In genomic region chr19:8074501-8074900, GRCh38 we compare ENCODE assay signal across 1 cellular context.
A peak's percentile ranks its signal among the peaks of the same experiment; 100 is the strongest.
TF ChIP-seq lines count a peak whose summit lies in the region.

No MANE protein-coding gene starts in this region.

TF ChIP-seq in K562, 482 proteins besides CTCF, POLR2A, EP300 and RAD21 (continued from another document):
- TF ChIP-seq, protein P1, sequence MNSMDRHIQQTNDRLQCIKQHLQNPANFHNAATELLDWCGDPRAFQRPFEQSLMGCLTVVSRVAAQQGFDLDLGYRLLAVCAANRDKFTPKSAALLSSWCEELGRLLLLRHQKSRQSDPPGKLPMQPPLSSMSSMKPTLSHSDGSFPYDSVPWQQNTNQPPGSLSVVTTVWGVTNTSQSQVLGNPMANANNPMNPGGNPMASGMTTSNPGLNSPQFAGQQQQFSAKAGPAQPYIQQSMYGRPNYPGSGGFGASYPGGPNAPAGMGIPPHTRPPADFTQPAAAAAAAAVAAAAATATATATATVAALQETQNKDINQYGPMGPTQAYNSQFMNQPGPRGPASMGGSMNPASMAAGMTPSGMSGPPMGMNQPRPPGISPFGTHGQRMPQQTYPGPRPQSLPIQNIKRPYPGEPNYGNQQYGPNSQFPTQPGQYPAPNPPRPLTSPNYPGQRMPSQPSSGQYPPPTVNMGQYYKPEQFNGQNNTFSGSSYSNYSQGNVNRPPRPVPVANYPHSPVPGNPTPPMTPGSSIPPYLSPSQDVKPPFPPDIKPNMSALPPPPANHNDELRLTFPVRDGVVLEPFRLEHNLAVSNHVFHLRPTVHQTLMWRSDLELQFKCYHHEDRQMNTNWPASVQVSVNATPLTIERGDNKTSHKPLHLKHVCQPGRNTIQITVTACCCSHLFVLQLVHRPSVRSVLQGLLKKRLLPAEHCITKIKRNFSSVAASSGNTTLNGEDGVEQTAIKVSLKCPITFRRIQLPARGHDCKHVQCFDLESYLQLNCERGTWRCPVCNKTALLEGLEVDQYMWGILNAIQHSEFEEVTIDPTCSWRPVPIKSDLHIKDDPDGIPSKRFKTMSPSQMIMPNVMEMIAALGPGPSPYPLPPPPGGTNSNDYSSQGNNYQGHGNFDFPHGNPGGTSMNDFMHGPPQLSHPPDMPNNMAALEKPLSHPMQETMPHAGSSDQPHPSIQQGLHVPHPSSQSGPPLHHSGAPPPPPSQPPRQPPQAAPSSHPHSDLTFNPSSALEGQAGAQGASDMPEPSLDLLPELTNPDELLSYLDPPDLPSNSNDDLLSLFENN (IDR thresholded peaks at IDR 0.05; ENCODE audit: low read depth in 2 of 2, low read length in 2 of 2) = peak in 1 of 2 experiments; percentile 87; a peak in 2 of 4 replicates
- peak; percentile 45; the same call in 1 of the 2 replicates for TF ChIP-seq ZEB2 (IDR thresholded peaks at IDR 0.05)
- TF ChIP-seq ZNF384 (IDR thresholded peaks at IDR 0.05; ENCODE audit: low read depth, low read length) = no peak
- TF ChIP-seq HNRNPLL (IDR thresholded peaks at IDR 0.05; ENCODE audit: low read depth, low read length, poor library complexity, severe bottlenecking) = no peak
- no peak for TF ChIP-seq MEF2D (tag; conservative IDR thresholded peaks at IDR 0.05; ENCODE audit: low read depth)
- TF ChIP-seq, protein P2, sequence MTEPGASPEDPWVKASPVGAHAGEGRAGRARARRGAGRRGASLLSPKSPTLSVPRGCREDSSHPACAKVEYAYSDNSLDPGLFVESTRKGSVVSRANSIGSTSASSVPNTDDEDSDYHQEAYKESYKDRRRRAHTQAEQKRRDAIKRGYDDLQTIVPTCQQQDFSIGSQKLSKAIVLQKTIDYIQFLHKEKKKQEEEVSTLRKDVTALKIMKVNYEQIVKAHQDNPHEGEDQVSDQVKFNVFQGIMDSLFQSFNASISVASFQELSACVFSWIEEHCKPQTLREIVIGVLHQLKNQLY (CRISPR knock-in tag; conservative IDR thresholded peaks at IDR 0.05) = no peak
- TF ChIP-seq JUN (IDR thresholded peaks at IDR 0.05; ENCODE audit: borderline replicate concordance, low read depth, low read length) = peak; percentile 50; the same call in 1 of the 2 replicates
- no peak for TF ChIP-seq JUN (CRISPR knock-in tag; IDR thresholded peaks at IDR 0.05; ENCODE audit: borderline replicate concordance)
- TF ChIP-seq ARNT (IDR thresholded peaks at IDR 0.05) = no peak
- no peak for TF ChIP-seq NFE2L1 (tag; IDR thresholded peaks at IDR 0.05; ENCODE audit: borderline replicate concordance, low read depth)
- TF ChIP-seq ZNF57 (CRISPR knock-in tag; IDR thresholded peaks at IDR 0.05) = no peak
- TF ChIP-seq TRIM28 (IDR thresholded peaks at IDR 0.05) = peak; percentile 72; the same call in 1 of the 2 replicates
- no peak for TF ChIP-seq ELF2 (CRISPR knock-in tag; IDR thresholded peaks at IDR 0.05)
- TF ChIP-seq NCOA4 (IDR thresholded peaks at IDR 0.05; ENCODE audit: partially characterized antibody) = peak; percentile 66
- TF ChIP-seq CBX2 (IDR thresholded peaks at IDR 0.05; ENCODE audit: insufficient read depth, low read length, poor library complexity, severe bottlenecking) = no peak
- peak; percentile 58; the same call in 1 of the 2 replicates for TF ChIP-seq HDAC2 (IDR thresholded peaks at IDR 0.05)
- peak in 1 of 3 experiments; percentile 18 for TF ChIP-seq YY1 (IDR thresholded peaks at IDR 0.05; ENCODE audit: borderline replicate concordance in 1 of 3, control insufficient read depth in 1 of 3, extremely low read depth in 1 of 3, insufficient read depth in 3 of 3, insufficient read length in 1 of 3, insufficient replicate concordance in 2 of 3, low read depth in 1 of 3, low read length in 2 of 3)
- TF ChIP-seq, protein P3, sequence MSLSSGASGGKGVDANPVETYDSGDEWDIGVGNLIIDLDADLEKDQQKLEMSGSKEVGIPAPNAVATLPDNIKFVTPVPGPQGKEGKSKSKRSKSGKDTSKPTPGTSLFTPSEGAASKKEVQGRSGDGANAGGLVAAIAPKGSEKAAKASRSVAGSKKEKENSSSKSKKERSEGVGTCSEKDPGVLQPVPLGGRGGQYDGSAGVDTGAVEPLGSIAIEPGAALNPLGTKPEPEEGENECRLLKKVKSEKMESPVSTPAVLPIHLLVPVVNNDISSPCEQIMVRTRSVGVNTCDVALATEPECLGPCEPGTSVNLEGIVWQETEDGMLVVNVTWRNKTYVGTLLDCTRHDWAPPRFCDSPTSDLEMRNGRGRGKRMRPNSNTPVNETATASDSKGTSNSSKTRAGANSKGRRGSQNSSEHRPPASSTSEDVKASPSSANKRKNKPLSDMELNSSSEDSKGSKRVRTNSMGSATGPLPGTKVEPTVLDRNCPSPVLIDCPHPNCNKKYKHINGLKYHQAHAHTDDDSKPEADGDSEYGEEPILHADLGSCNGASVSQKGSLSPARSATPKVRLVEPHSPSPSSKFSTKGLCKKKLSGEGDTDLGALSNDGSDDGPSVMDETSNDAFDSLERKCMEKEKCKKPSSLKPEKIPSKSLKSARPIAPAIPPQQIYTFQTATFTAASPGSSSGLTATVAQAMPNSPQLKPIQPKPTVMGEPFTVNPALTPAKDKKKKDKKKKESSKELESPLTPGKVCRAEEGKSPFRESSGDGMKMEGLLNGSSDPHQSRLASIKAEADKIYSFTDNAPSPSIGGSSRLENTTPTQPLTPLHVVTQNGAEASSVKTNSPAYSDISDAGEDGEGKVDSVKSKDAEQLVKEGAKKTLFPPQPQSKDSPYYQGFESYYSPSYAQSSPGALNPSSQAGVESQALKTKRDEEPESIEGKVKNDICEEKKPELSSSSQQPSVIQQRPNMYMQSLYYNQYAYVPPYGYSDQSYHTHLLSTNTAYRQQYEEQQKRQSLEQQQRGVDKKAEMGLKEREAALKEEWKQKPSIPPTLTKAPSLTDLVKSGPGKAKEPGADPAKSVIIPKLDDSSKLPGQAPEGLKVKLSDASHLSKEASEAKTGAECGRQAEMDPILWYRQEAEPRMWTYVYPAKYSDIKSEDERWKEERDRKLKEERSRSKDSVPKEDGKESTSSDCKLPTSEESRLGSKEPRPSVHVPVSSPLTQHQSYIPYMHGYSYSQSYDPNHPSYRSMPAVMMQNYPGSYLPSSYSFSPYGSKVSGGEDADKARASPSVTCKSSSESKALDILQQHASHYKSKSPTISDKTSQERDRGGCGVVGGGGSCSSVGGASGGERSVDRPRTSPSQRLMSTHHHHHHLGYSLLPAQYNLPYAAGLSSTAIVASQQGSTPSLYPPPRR (CRISPR knock-in tag; IDR thresholded peaks at IDR 0.05; ENCODE audit: borderline replicate concordance) = no peak
- no peak for TF ChIP-seq ZNF668 (CRISPR knock-in tag; IDR thresholded peaks at IDR 0.05)
- no peak for TF ChIP-seq ATF1 (CRISPR knock-in tag; IDR thresholded peaks at IDR 0.05)
- TF ChIP-seq ATF1 (tag; IDR thresholded peaks at IDR 0.05) = no peak
- TF ChIP-seq SAP30 (IDR thresholded peaks at IDR 0.05; ENCODE audit: borderline replicate concordance, insufficient read depth, low read depth, low read length, poor library complexity, severe bottlenecking) = no peak
- peak in 1 of 2 experiments; percentile 77; a peak in 3 of 4 replicates for TF ChIP-seq KDM1A (IDR thresholded peaks at IDR 0.05)
- no peak for TF ChIP-seq SAFB (IDR thresholded peaks at IDR 0.05; ENCODE audit: borderline replicate concordance, low read depth, low read length)
- no peak for TF ChIP-seq SMARCB1 (IDR thresholded peaks at IDR 0.05; ENCODE audit: insufficient read length, low read depth)
- no peak for TF ChIP-seq IRF2 (CRISPR knock-in tag; IDR thresholded peaks at IDR 0.05)
- TF ChIP-seq MECOM (CRISPR knock-in tag; IDR thresholded peaks at IDR 0.05) = no peak
- no peak for TF ChIP-seq OTX1 (CRISPR knock-in tag; IDR thresholded peaks at IDR 0.05)
- TF ChIP-seq SMC3 (conservative IDR thresholded peaks at IDR 0.05; ENCODE audit: insufficient read depth, low read depth, low read length) = no peak
- TF ChIP-seq ZNF239 (CRISPR knock-in tag; IDR thresholded peaks at IDR 0.05) = no peak
- TF ChIP-seq RBM25 (IDR thresholded peaks at IDR 0.05; ENCODE audit: low read depth, low read length, severe bottlenecking) = peak; percentile 89
- TF ChIP-seq TRIM24 (IDR thresholded peaks at IDR 0.05) = peak in 1 of 2 experiments; percentile 58; a peak in 2 of 4 replicates
- TF ChIP-seq ZNF75A (CRISPR knock-in tag; IDR thresholded peaks at IDR 0.05) = no peak
- TF ChIP-seq C11orf30 (IDR thresholded peaks at IDR 0.05; ENCODE audit: low read depth) = no peak
- TF ChIP-seq L3MBTL2 (IDR thresholded peaks at IDR 0.05) = peak; percentile 43; the same call in 1 of the 2 replicates
- no peak for TF ChIP-seq ZNF695 (CRISPR knock-in tag; IDR thresholded peaks at IDR 0.05)
- TF ChIP-seq, protein P4, sequence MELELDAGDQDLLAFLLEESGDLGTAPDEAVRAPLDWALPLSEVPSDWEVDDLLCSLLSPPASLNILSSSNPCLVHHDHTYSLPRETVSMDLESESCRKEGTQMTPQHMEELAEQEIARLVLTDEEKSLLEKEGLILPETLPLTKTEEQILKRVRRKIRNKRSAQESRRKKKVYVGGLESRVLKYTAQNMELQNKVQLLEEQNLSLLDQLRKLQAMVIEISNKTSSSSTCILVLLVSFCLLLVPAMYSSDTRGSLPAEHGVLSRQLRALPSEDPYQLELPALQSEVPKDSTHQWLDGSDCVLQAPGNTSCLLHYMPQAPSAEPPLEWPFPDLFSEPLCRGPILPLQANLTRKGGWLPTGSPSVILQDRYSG (tag; conservative IDR thresholded peaks at IDR 0.05; ENCODE audit: low read depth) = no peak
- TF ChIP-seq TBP (optimal IDR thresholded peaks at IDR 0.05; ENCODE audit: low read depth, low read length) = no peak
- TF ChIP-seq SMAD2 (IDR thresholded peaks at IDR 0.05; ENCODE audit: low read depth, low read length) = no peak
- TF ChIP-seq ZNF444 (CRISPR knock-in tag; IDR thresholded peaks at IDR 0.05) = no peak
- no peak for TF ChIP-seq HMGN3 (IDR thresholded peaks at IDR 0.05; ENCODE audit: borderline replicate concordance, extremely low read depth, insufficient read length, low read depth, low read length)
- no peak for TF ChIP-seq TCF15 (CRISPR knock-in tag; IDR thresholded peaks at IDR 0.05)
- TF ChIP-seq, protein P5, sequence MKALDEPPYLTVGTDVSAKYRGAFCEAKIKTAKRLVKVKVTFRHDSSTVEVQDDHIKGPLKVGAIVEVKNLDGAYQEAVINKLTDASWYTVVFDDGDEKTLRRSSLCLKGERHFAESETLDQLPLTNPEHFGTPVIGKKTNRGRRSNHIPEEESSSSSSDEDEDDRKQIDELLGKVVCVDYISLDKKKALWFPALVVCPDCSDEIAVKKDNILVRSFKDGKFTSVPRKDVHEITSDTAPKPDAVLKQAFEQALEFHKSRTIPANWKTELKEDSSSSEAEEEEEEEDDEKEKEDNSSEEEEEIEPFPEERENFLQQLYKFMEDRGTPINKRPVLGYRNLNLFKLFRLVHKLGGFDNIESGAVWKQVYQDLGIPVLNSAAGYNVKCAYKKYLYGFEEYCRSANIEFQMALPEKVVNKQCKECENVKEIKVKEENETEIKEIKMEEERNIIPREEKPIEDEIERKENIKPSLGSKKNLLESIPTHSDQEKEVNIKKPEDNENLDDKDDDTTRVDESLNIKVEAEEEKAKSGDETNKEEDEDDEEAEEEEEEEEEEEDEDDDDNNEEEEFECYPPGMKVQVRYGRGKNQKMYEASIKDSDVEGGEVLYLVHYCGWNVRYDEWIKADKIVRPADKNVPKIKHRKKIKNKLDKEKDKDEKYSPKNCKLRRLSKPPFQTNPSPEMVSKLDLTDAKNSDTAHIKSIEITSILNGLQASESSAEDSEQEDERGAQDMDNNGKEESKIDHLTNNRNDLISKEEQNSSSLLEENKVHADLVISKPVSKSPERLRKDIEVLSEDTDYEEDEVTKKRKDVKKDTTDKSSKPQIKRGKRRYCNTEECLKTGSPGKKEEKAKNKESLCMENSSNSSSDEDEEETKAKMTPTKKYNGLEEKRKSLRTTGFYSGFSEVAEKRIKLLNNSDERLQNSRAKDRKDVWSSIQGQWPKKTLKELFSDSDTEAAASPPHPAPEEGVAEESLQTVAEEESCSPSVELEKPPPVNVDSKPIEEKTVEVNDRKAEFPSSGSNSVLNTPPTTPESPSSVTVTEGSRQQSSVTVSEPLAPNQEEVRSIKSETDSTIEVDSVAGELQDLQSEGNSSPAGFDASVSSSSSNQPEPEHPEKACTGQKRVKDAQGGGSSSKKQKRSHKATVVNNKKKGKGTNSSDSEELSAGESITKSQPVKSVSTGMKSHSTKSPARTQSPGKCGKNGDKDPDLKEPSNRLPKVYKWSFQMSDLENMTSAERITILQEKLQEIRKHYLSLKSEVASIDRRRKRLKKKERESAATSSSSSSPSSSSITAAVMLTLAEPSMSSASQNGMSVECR (CRISPR knock-in tag; IDR thresholded peaks at IDR 0.05) = no peak
- no peak for TF ChIP-seq LARP7 (IDR thresholded peaks at IDR 0.05)
- no peak for TF ChIP-seq NR3C1 (CRISPR knock-in tag; IDR thresholded peaks at IDR 0.05)
- TF ChIP-seq, protein P6, sequence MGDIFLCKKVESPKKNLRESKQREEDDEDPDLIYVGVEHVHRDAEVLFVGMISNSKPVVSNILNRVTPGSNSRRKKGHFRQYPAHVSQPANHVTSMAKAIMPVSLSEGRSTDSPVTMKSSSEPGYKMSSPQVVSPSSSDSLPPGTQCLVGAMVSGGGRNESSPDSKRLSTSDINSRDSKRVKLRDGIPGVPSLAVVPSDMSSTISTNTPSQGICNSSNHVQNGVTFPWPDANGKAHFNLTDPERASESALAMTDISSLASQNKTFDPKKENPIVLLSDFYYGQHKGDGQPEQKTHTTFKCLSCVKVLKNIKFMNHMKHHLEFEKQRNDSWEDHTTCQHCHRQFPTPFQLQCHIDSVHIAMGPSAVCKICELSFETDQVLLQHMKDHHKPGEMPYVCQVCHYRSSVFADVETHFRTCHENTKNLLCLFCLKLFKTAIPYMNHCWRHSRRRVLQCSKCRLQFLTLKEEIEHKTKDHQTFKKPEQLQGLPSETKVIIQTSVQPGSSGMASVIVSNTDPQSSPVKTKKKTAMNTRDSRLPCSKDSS (IDR thresholded peaks at IDR 0.05; ENCODE audit: low read depth, partially characterized antibody) = peak; percentile 72
- TF ChIP-seq TSC22D4 (tag; IDR thresholded peaks at IDR 0.05) = no peak
